In the genomic region with DNA sequence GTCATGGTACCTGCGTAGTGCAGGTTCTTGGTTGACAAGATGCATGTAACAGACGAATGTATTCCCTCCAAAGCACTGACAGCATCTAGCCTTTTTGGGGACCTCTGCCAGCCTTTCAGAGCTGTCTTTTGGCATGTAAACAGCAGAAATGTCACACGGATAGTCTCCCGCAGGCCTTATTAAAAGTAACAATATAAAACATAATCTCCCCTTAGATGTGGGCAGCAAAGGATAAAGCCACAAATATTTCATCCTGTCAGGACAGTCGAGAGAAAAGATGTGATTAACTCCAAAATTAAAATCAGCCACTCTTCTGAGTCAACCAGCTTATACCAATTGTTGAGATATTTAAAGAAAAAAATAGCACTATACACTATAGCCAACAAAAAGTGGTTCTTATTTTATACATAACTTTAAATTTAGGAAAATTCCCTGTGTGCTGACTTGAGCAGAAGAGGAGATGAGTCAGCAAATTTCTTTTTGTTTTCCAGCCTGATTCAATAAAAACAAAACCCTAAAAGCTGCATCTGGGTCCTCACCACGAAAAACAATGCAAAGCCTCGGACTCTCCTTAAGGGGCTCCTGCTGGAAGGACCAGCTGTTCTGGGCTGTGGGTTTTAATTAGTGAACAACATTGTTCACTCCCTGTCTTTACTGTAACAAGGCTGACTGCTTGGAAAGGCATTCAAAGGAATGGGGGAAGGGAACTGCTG, we compare ENCODE assay signal across 14 cellular contexts.
DNase-seq lines count a peak whose midpoint lies in the region; ATAC-seq, FAIRE-seq and TF ChIP-seq lines count a peak whose summit lies in the region.
"Had no signal": no experiment of that assay in that cellular context is flagged by ENCODE, and none has a peak within 500 bp of the region (broad histone marks: within the 10 kb centered on the region; RNA-seq: fewer than 3 reads in every experiment).

No MANE protein-coding gene starts in this region.

- no peak overlapping the region; the same call in 1 of the 2 replicates for H3K27ac Mint-ChIP-seq in HFFc6
- H3K27ac Mint-ChIP-seq in astrocyte (ENCODE audit: unreplicated experiment), result no peak overlapping the region
- H3K27ac Mint-ChIP-seq: activated CD4-positive, alpha-beta T cell treated with anti-CD3 and anti-CD28 coated beads, Interleukin-2, amount 10 ng/mL, durations not matched to agents 24 days and 14 days; activated naive CD4-positive, alpha-beta T cell treated with anti-CD3 and anti-CD28 coated beads, Interleukin-2, amount 50 U/mL, for 72 hours had no signal

- no peaks in the 10 kb centered on the region for H3K79me2 ChIP-seq in astrocyte (ENCODE audit: insufficient read depth, low read length)

- no peak overlapping the region for H3K4me3 ChIP-seq in astrocyte (ENCODE audit: insufficient read depth, low read depth, low read length)
- H3K4me3 ChIP-seq: prostate gland had no signal

- DNase-seq in HFFc6 (peak; percentile 21), astrocyte (ENCODE audit: low read depth) (peak; percentile 88), foreskin keratinocyte (peak; percentile 12 to 25), smooth muscle cell of the brain vasculature (ENCODE audit: low read depth, low spot score) (peak; percentile 69), NCI-H1417 treated with DMSO at 0.1 percent for 48 hours (lab: John Stamatoyannopoulos, UW) (no peak)
- no peak for DNase-seq in activated CD4-positive, alpha-beta T cell treated with anti-CD3 and anti-CD28 coated beads, Interleukin-2, amount 50 U/mL, for 48 hours
- DNase-seq: activated CD4-positive, alpha-beta T cell treated with anti-CD3 and anti-CD28 coated beads, Interleukin-2, amount 10 ng/mL, durations not matched to agents 24 days and 14 days; GDM1; NCI-H2081 treated with DMSO at 0.1 percent for 48 hours; SHP77 had no signal

- peaks cover 17% of the 10 kb centered on the region for H3K36me3 ChIP-seq in astrocyte (ENCODE audit: insufficient read depth, low read length)
- H3K36me3 ChIP-seq: prostate gland had no signal

- peak overlapping the region; percentile 65 for H3K4me2 ChIP-seq in astrocyte (ENCODE audit: low read length)

- H3K4me1 Mint-ChIP-seq in HFFc6 (ENCODE audit: low read depth) (no peaks in the 10 kb centered on the region), astrocyte (ENCODE audit: low read depth, unreplicated experiment) (peaks cover 12% of the 10 kb centered on the region)
- H3K4me1 Mint-ChIP-seq: activated CD4-positive, alpha-beta T cell treated with anti-CD3 and anti-CD28 coated beads, Interleukin-2, amount 10 ng/mL, durations not matched to agents 24 days and 14 days had no signal

- TF ChIP-seq CTCF in HFFc6 (IDR thresholded peaks at IDR 0.05) (no peak), astrocyte (IDR thresholded peaks at IDR 0.05; ENCODE audit: insufficient read depth, low read depth, low read length) (no peak), foreskin keratinocyte (conservative IDR thresholded peaks at IDR 0.05) (no peak)

- peak overlapping the region; percentile 55 for H3K27ac ChIP-seq in astrocyte (ENCODE audit: low read depth, low read length)
- H3K27ac ChIP-seq in foreskin keratinocyte, result no peak overlapping the region
- H3K27ac ChIP-seq: prostate gland had no signal

- ATAC-seq in foreskin keratinocyte (peak; percentile 64), GM18861 (IDR thresholded peaks at IDR 0.05; ENCODE audit: unreplicated experiment) (no peak), GM21526 (IDR thresholded peaks at IDR 0.05; ENCODE audit: low FRiP score, unreplicated experiment) (no peak)
- ATAC-seq: activated naive CD4-positive, alpha-beta T cell treated with anti-CD3 and anti-CD28 coated beads, Interleukin-2, amount 50 U/mL, for 72 hours had no signal

- peak; percentile 45 for FAIRE-seq in astrocyte (lab: Jason Lieb, UNC)

- H3K36me3 Mint-ChIP-seq in HFFc6 (ENCODE audit: low read depth) (peaks cover 10% of the 10 kb centered on the region), astrocyte (ENCODE audit: low read depth, unreplicated experiment) (peaks cover 23% of the 10 kb centered on the region)
- H3K36me3 Mint-ChIP-seq: activated naive CD4-positive, alpha-beta T cell treated with anti-CD3 and anti-CD28 coated beads, Interleukin-2, amount 50 U/mL, for 72 hours had no signal

- H3K9ac ChIP-seq in astrocyte (ENCODE audit: low read length), result peak overlapping the region; percentile 54

- no peaks in the 10 kb centered on the region for H3K9me3 ChIP-seq in astrocyte (ENCODE audit: insufficient read depth, low read depth, low read length)
- H3K9me3 ChIP-seq: prostate gland had no signal

- H3K4me1 ChIP-seq in astrocyte (ENCODE audit: insufficient read depth, low read length) (peaks cover 21% of the 10 kb centered on the region), foreskin keratinocyte (no peaks in the 10 kb centered on the region)
- H3K4me1 ChIP-seq: prostate gland had no signal

- no peaks in the 10 kb centered on the region for H3K27me3 ChIP-seq in astrocyte (ENCODE audit: insufficient read depth, low read length)
- H3K27me3 ChIP-seq in foreskin keratinocyte, result no peaks in the 10 kb centered on the region

- H3K4me3 Mint-ChIP-seq in HFFc6 (peak overlapping the region; percentile 65; the same call in 1 of the 2 replicates), astrocyte (ENCODE audit: unreplicated experiment) (no peak overlapping the region)
- H3K4me3 Mint-ChIP-seq: activated CD4-positive, alpha-beta T cell treated with anti-CD3 and anti-CD28 coated beads, Interleukin-2, amount 10 ng/mL, durations not matched to agents 24 days and 14 days had no signal

- H3K27me3 Mint-ChIP-seq in HFFc6 (ENCODE audit: insufficient read depth) (no peaks in the 10 kb centered on the region; the same call in 1 of the 2 replicates), astrocyte (ENCODE audit: low read depth, unreplicated experiment) (no peaks in the 10 kb centered on the region)
- H3K27me3 Mint-ChIP-seq: activated CD4-positive, alpha-beta T cell treated with anti-CD3 and anti-CD28 coated beads, Interleukin-2, amount 10 ng/mL, durations not matched to agents 24 days and 14 days had no signal

- H2AFZ ChIP-seq in astrocyte (ENCODE audit: low read depth, low read length), result no peak overlapping the region

- H4K20me1 ChIP-seq in astrocyte (ENCODE audit: insufficient read depth, low read length), result no peaks in the 10 kb centered on the region

- H3K9me3 Mint-ChIP-seq in HFFc6 (peaks cover 7% of the 10 kb centered on the region), astrocyte (ENCODE audit: unreplicated experiment) (peaks cover 8% of the 10 kb centered on the region)

Comparison
In these comparisons a context has a peak if more than half of its experiments do, and no peak if none do; other contexts are left out.
1. DNase-seq: peak in HFFc6 (single experiment), astrocyte (single experiment), foreskin keratinocyte (2 of 2) and smooth muscle cell of the brain vasculature (single experiment); none in NCI-H1417 treated with DMSO at 0.1 percent for 48 hours (single experiment) and activated CD4-positive, alpha-beta T cell treated with anti-CD3 and anti-CD28 coated beads, Interleukin-2, amount 50 U/mL, for 48 hours (0 of 2).